ENCODE assay signal across 9 cellular contexts in genomic region chr11:45664376-45665205, GRCh38. TPM values are rescaled to one million over a fixed set of nuclear protein-coding genes. Genes with fewer than 3 reads are reported as not detected.
A peak's percentile ranks its signal among the peaks of the same experiment; 100 is the strongest.
DNase-seq lines count a peak whose midpoint lies in the region; ATAC-seq, FAIRE-seq and TF ChIP-seq lines count a peak whose summit lies in the region.
"Had no signal": no experiment of that assay in that cellular context is flagged by ENCODE, and none has a peak within 500 bp of the region (broad histone marks: within the 10 kb centered on the region; RNA-seq: fewer than 3 reads in every experiment).

No MANE protein-coding gene starts in this region.

- H3K36me3 Mint-ChIP-seq in endothelial cell (ENCODE audit: low read depth, unreplicated experiment) = peaks cover 16% of the 10 kb centered on the region
- H3K36me3 Mint-ChIP-seq: T-cell had no signal

- peak overlapping the region; percentile 96 for H3K4me3 Mint-ChIP-seq in endothelial cell (ENCODE audit: unreplicated experiment)

- H3K27ac Mint-ChIP-seq in endothelial cell (ENCODE audit: unreplicated experiment) = no peak overlapping the region
- H3K27ac Mint-ChIP-seq: T-cell had no signal

- H3K9me3 ChIP-seq in mucosa of descending colon = no peaks in the 10 kb centered on the region

- peaks cover 17% of the 10 kb centered on the region for H3K4me1 ChIP-seq in mucosa of descending colon (ENCODE audit: low read depth)

- DNase-seq in Right ventricle myocardium inferior (ENCODE audit: missing footprints) (no peak), cardiac septum (ENCODE audit: low spot score) (no peak), endothelial cell (ENCODE audit: low spot score) (no peak), mucosa of descending colon (no peak), urothelium cell line (ENCODE audit: low spot score) (peak; percentile 33), NCI-H187 treated with DMSO at 0.1 percent for 48 hours (lab: John Stamatoyannopoulos, UW) (no peak), NCI-H1930 (lab: John Stamatoyannopoulos, UW) (no peak), GM12891 (ENCODE audit: insufficient read length, low spot score) (no peak)

- H3K4me3 ChIP-seq in mucosa of descending colon = peak overlapping the region; percentile 17

- TF ChIP-seq POLR2A in GM12891 (IDR thresholded peaks at IDR 0.05; ENCODE audit: low read depth, low read length) = no peak

- H3K9me3 Mint-ChIP-seq in endothelial cell (ENCODE audit: unreplicated experiment) = no peaks in the 10 kb centered on the region
- H3K9me3 Mint-ChIP-seq: T-cell had no signal

- no peak for FAIRE-seq in urothelium cell line (lab: Jason Lieb, UNC)
- no peak for FAIRE-seq in GM12891 (lab: Jason Lieb, UNC)

- no peaks in the 10 kb centered on the region for H3K36me3 ChIP-seq in mucosa of descending colon (ENCODE audit: low read depth)

- ATAC-seq in Right ventricle myocardium inferior (peak; percentile 15), mucosa of descending colon (no peak)

- no peak for TF ChIP-seq CTCF in endothelial cell (IDR thresholded peaks at IDR 0.05; ENCODE audit: unreplicated experiment)
- no peak for TF ChIP-seq CTCF in mucosa of descending colon (IDR thresholded peaks at IDR 0.05)

- intact Hi-C loops in Right ventricle myocardium inferior (cut with DNase I) = loop anchor here (2.0 to 10.0 kb wide), 3 partner anchors 60 to 180 kb away; partner anchors contain the start of gene CRY2
- intact Hi-C loops in cardiac septum (cut with DNase I) = loop anchor here (10.0 kb wide), 1 partner anchor 90 kb away; no protein-coding TSS in a partner anchor
- intact Hi-C loops in mucosa of descending colon (cut with DNase I, micrococcal nuclease) = no loop called here

- H3K4me1 Mint-ChIP-seq in endothelial cell (ENCODE audit: unreplicated experiment) = peaks cover 44% of the 10 kb centered on the region

- peaks cover 29% of the 10 kb centered on the region for H3K27me3 Mint-ChIP-seq in endothelial cell (ENCODE audit: unreplicated experiment)

TF ChIP-seq in GM12891, 5 proteins besides CTCF, POLR2A, EP300 and RAD21:
- TF ChIP-seq PAX5 (IDR thresholded peaks at IDR 0.05; ENCODE audit: insufficient read depth, low read length, severe bottlenecking) = no peak
- TF ChIP-seq SPI1 (IDR thresholded peaks at IDR 0.05; ENCODE audit: low read depth, low read length) = no peak
- TF ChIP-seq POU2F2 (IDR thresholded peaks at IDR 0.05; ENCODE audit: low read depth, low read length) = no peak
- no peak for TF ChIP-seq TAF1 (IDR thresholded peaks at IDR 0.05; ENCODE audit: low read depth, low read length)
- no peak for TF ChIP-seq POLR2AphosphoS5 (IDR thresholded peaks at IDR 0.05; ENCODE audit: low read depth, low read length)

RNA-seq across cellular contexts. Expression of gene CHST1, which starts 0.8 kb away (rescaled TPM):
- total RNA-seq in Right ventricle myocardium inferior (3.2 TPM), cardiac septum (2.6 TPM), endothelial cell (ENCODE audit: unreplicated experiment) (275 TPM), mucosa of descending colon (1 to 10 TPM in 2 of 3 donors, under 1 TPM in 1; 0.58 to 2.8 (median 1.4) TPM)
- not detected for polyA plus RNA-seq in GM12891 (2012; ENCODE audit: low read depth, missing spikeins)

Comparison
In these comparisons a context has a peak if more than half of its experiments do, and no peak if none do; other contexts are left out.
1. RNA of gene CHST1, which starts 0.8 kb away (total RNA-seq): 275 TPM in endothelial cell (single experiment); 3.2 TPM in Right ventricle myocardium inferior (single experiment), 2.6 TPM in cardiac septum (single experiment) and 0.58 to 2.8 TPM in mucosa of descending colon; every median in the first group is over 10 times any median in the second.
2. intact Hi-C loops: an anchor here in Right ventricle myocardium inferior (2.0 to 10.0 kb wide) and cardiac septum (10.0 kb wide); none called in mucosa of descending colon.